In the genomic region with DNA sequence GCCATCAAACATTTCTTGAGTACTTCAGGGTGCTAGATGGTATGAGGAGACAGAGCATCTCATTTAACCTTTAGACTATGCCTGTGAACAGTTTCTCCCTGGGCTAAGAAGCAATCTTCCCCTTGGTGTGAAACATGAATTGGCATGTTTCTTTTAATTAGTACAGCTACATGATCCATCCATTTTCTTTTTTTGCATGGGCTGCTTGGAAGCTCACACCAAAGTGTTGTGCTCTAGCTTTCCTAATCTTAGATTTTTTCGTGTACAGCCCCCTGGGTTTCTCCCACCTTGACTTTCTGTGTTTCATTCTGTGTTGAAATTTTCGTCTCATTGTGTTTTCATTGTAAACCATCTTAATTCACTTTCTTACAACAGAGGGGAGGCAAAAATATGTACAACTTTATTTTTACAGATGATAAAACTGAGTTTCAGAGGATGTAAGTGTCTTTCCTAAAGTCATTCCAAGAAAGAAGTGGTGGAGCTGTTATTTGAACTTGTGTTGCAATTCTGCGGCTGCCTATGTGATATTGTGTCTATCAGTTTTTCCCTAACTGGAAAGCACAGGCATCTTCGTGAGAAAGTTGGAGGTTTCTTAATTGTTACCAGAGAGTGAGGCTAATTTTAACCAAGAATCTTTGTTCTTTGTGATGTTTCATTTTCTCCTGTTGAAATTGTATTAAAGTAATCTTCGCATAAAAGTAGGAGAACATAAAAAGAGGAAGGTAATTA, we compare ENCODE assay signal across 16 cellular contexts.
DNase-seq lines count a peak whose midpoint lies in the region; ATAC-seq and TF ChIP-seq lines count a peak whose summit lies in the region.
"Had no signal": no experiment of that assay in that cellular context is flagged by ENCODE, and none has a peak within 500 bp of the region (broad histone marks: within the 10 kb centered on the region; RNA-seq: fewer than 3 reads in every experiment).

No MANE protein-coding gene starts in this region.

- no peaks in the 10 kb centered on the region for H3K9me3 ChIP-seq in gastroesophageal sphincter
- H3K9me3 ChIP-seq in stomach smooth muscle (ENCODE audit: control insufficient read depth in 2 of 2, low read length in 2 of 2): no peaks in the 10 kb centered on the region
- H3K9me3 ChIP-seq: spleen had no signal

- H3K27ac ChIP-seq in VCaP (peak overlapping the region; percentile 65), gastroesophageal sphincter (peak overlapping the region; percentile 82 to 91 (median 88)), stomach smooth muscle (ENCODE audit: low read length) (peak overlapping the region; percentile 50)

- TF ChIP-seq POLR2A in gastroesophageal sphincter (IDR thresholded peaks at IDR 0.05): no peak

- H3K4me3 ChIP-seq in gastroesophageal sphincter (no peak overlapping the region), stomach smooth muscle (ENCODE audit: low read length in 2 of 2) (no peak overlapping the region)
- H3K4me3 ChIP-seq: spleen had no signal

- H3K4me1 ChIP-seq in gastroesophageal sphincter (peaks cover 40 to 98% (median 44%) of the 10 kb centered on the region in 3 donors), stomach smooth muscle (ENCODE audit: control insufficient read depth, insufficient read depth, low read length) (peaks cover 48% of the 10 kb centered on the region)

- TF ChIP-seq EP300 in gastroesophageal sphincter (IDR thresholded peaks at IDR 0.05): no peak

- TF ChIP-seq CTCF in VCaP (conservative IDR thresholded peaks at IDR 0.05): no peak
- TF ChIP-seq CTCF in gastroesophageal sphincter (IDR thresholded peaks at IDR 0.05): no peak

- DNase-seq in GM03348 (ENCODE audit: low spot score) (peak; percentile 46), COLO829 (ENCODE audit: low spot score) (no peak), glomerular visceral epithelial cell (ENCODE audit: extremely low spot score) (no peak), NCI-H526 treated with DMSO at 0.1 percent for 48 hours (lab: John Stamatoyannopoulos, UW) (no peak)
- DNase-seq: activated CD4-positive, alpha-beta T cell treated with anti-CD3 and anti-CD28 coated beads for 1 hour; CD4-positive, CD25-positive, alpha-beta regulatory T cell; KBM-7; NCI-H1417; occipital lobe; OCI-M1; spleen had no signal

- H3K36me3 ChIP-seq in gastroesophageal sphincter (no peaks in the 10 kb centered on the region), stomach smooth muscle (ENCODE audit: control insufficient read depth in 2 of 2, insufficient read depth in 2 of 2, low read length in 2 of 2) (no peaks in the 10 kb centered on the region)
- H3K36me3 ChIP-seq: spleen had no signal

- WGBS in gastroesophageal sphincter (ENCODE audit: low coverage in 1 of 2), 2 donors: 59 to 71% methylated on average over 5 of the region's 5 CpGs

- no peak for ATAC-seq in gastroesophageal sphincter
- no peak for ATAC-seq in HG03571 (IDR thresholded peaks at IDR 0.05; ENCODE audit: unreplicated experiment)
- ATAC-seq: activated naive CD4-positive, alpha-beta T cell treated with anti-CD3 and anti-CD28 coated beads, Interleukin-2, amount 50 U/mL, for 72 hours had no signal

- no peak overlapping the region for H3K9ac ChIP-seq in stomach smooth muscle (ENCODE audit: low read length in 2 of 2)

- H3K27me3 ChIP-seq in gastroesophageal sphincter (no peaks in the 10 kb centered on the region), stomach smooth muscle (ENCODE audit: control insufficient read depth in 1 of 2, insufficient read depth in 2 of 2, low read length in 2 of 2) (no peaks in the 10 kb centered on the region)
- H3K27me3 ChIP-seq: spleen had no signal
